ENCODE assay signal across 31 cellular contexts in the genomic region with DNA sequence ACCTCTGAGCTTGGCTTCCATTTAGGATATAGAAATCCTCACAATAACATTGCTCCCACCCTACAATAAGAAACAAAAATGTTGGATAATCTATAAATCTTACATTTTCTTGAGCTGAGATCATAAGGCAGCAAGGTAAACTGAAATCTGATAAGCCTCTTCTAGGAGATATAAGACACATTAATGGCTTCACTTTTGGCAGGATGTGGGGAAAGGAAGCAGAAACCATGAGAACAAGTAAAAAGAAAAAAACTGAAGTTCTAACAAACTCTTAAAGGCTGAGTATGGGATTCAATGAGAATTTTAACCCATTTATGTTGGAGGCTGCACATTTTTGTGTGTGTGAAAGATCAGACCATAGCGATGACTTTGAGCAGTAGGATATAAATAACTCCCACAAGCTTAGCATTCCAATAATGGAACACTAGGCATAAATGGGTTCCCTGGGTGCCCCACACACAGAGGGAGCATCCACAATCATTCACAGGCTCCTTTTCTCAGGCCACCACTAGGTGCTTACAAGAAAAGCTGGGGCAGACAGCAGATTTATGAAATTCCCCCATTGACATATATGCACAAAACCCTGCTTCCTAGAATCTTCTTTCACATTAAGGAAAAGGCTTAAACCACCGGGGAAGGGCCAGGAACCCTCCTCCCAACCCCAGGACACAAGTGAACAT.
"Had no signal": no experiment of that assay in that cellular context is flagged by ENCODE, and none has a peak within 500 bp of the region (broad histone marks: within the 10 kb centered on the region; RNA-seq: fewer than 3 reads in every experiment).

No MANE protein-coding gene starts in this region.

- H3K27ac ChIP-seq: adrenal gland, SJCRH30, SK-N-MC had no signal

- FAIRE-seq: bronchial epithelial cell, TTC549 had no signal

- H3K4me1 ChIP-seq: adrenal gland, SJCRH30 had no signal

- H3K4me1 Mint-ChIP-seq: activated CD4-positive, alpha-beta T cell treated with anti-CD3 and anti-CD28 coated beads for 36 hours; activated naive CD4-positive, alpha-beta T cell treated with anti-CD3 and anti-CD28 coated beads, Interleukin-2, amount 50 U/mL, for 24 hours had no signal

- ATAC-seq: activated CD4-positive, alpha-beta T cell treated with anti-CD3 and anti-CD28 coated beads for 36 hours; activated CD4-positive, CD25-positive, alpha-beta regulatory T cell treated with anti-CD3 and anti-CD28 coated beads, Interleukin-2, amount 50 U/mL, for 24 hours; activated CD8-positive, alpha-beta T cell treated with anti-CD3 and anti-CD28 coated beads, Interleukin-2, amount 10 ng/mL, durations not matched to agents 7 days and 5 days had no signal

- H3K36me3 ChIP-seq: adrenal gland, SJCRH30 had no signal

- H3K9me3 Mint-ChIP-seq: activated CD4-positive, alpha-beta T cell treated with anti-CD3 and anti-CD28 coated beads, Interleukin-2, amount 10 ng/mL, durations not matched to agents 7 days and 5 days; activated naive CD4-positive, alpha-beta T cell treated with anti-CD3 and anti-CD28 coated beads, Interleukin-2, amount 50 U/mL, for 24 hours; activated T-cell treated with anti-CD3 and anti-CD28 coated beads, Interleukin-2, amount 50 U/mL, for 24 hours; activated T-helper 2 cell treated with anti-CD3 and anti-CD28 coated beads, Interferon-gamma antibody, Interleukin-2, Interleukin-4, amounts not matched to agents 10 μg/mL and 5 μg/mL and 100 μg/mL, durations not matched to agents 14 hours and 24 hours and 36 hours had no signal

- DNase-seq: activated CD4-positive, alpha-beta T cell treated with anti-CD3 and anti-CD28 coated beads for 36 hours; activated CD4-positive, alpha-beta T cell treated with anti-CD3 and anti-CD28 coated beads, Interleukin-2, amount 10 ng/mL, durations not matched to agents 7 days and 5 days; activated CD4-positive, alpha-beta T cell treated with anti-CD3 and anti-CD28 coated beads, Interleukin-2, amount 50 U/mL, for 48 hours; activated CD8-positive, alpha-beta T cell treated with anti-CD3 and anti-CD28 coated beads, Interleukin-2, amount 10 ng/mL, durations not matched to agents 7 days and 5 days; activated gamma-delta T cell; activated naive CD4-positive, alpha-beta T cell treated with Interleukin-2 at 50 U/mL for 16 hours; activated T-cell treated with anti-CD3 and anti-CD28 coated beads, Interleukin-2, amount 50 U/mL, for 24 hours; adrenal gland; anterior cingulate cortex; caudate nucleus; Kasumi-1; KBM-7; MM.1S; MV-4-11; NCI-H1092; NCI-H1436 treated with DMSO at 0.1 percent for 48 hours; NCI-H1694 treated with DMSO at 0.1 percent for 48 hours; NCI-H2029; NCI-H345; NCI-H526; NCI-H748 treated with DMSO at 0.1 percent for 48 hours; OCI-M1; Right ventricle myocardium superior; SJCRH30 had no signal

- H3K27ac Mint-ChIP-seq: activated CD4-positive, alpha-beta T cell treated with anti-CD3 and anti-CD28 coated beads for 36 hours; activated CD4-positive, alpha-beta T cell treated with anti-CD3 and anti-CD28 coated beads, Interleukin-2, amount 10 ng/mL, durations not matched to agents 7 days and 5 days; activated CD8-positive, alpha-beta T cell treated with anti-CD3 and anti-CD28 coated beads, Interleukin-2, amount 10 ng/mL, durations not matched to agents 7 days and 5 days; activated naive CD4-positive, alpha-beta T cell treated with anti-CD3 and anti-CD28 coated beads, Interleukin-2, amount 50 U/mL, for 24 hours; activated T-cell treated with anti-CD3 and anti-CD28 coated beads, Interleukin-2, amount 50 U/mL, for 24 hours; activated T-helper 2 cell treated with anti-CD3 and anti-CD28 coated beads, Interferon-gamma antibody, Interleukin-2, Interleukin-4, amounts not matched to agents 10 μg/mL and 5 μg/mL and 100 μg/mL, durations not matched to agents 14 hours and 24 hours and 36 hours had no signal

- H3K4me3 Mint-ChIP-seq: activated CD4-positive, alpha-beta T cell treated with anti-CD3 and anti-CD28 coated beads for 36 hours; activated CD4-positive, alpha-beta T cell treated with anti-CD3 and anti-CD28 coated beads, Interleukin-2, amount 10 ng/mL, durations not matched to agents 7 days and 5 days; activated CD8-positive, alpha-beta T cell treated with anti-CD3 and anti-CD28 coated beads, Interleukin-2, amount 10 ng/mL, durations not matched to agents 7 days and 5 days; activated naive CD4-positive, alpha-beta T cell treated with anti-CD3 and anti-CD28 coated beads, Interleukin-2, amount 50 U/mL, for 24 hours; activated T-cell treated with anti-CD3 and anti-CD28 coated beads, Interleukin-2, amount 50 U/mL, for 24 hours; brain had no signal

- H3K36me3 Mint-ChIP-seq: activated naive CD4-positive, alpha-beta T cell treated with anti-CD3 and anti-CD28 coated beads, Interleukin-2, amount 50 U/mL, for 24 hours; brain had no signal

- H3K9me3 ChIP-seq: adrenal gland, SJCRH30 had no signal

- H3K4me3 ChIP-seq: adrenal gland, SJCRH30, SK-N-MC had no signal

- H3K27me3 ChIP-seq: adrenal gland, SJCRH30 had no signal

- H3K27me3 Mint-ChIP-seq: activated CD4-positive, alpha-beta T cell treated with anti-CD3 and anti-CD28 coated beads, Interleukin-2, amount 10 ng/mL, durations not matched to agents 7 days and 5 days; activated T-cell treated with anti-CD3 and anti-CD28 coated beads, Interleukin-2, amount 50 U/mL, for 24 hours had no signal
